In the genomic region with DNA sequence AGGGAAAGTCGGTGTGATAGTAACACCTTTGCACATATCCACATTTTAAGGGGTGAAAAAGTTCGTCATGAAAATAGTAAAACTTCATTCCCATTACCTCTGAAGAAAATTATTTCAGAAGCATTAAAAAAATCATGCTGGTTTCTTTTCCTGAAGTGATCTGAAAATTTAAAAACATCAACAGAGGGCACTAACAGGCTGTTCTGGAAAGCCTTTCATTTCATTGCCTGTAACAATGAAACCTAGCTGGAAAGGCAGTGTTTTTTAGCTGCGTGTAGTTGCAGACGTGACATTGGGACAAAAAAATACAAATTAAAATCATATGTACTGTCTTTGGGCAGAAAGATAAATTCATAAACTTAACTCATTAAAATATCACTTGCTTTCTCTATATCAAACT, we compare ENCODE assay signal across 21 cellular contexts.
A peak's percentile ranks its signal among the peaks of the same experiment; 100 is the strongest.
DNase-seq lines count a peak whose midpoint lies in the region; ATAC-seq, FAIRE-seq and TF ChIP-seq lines count a peak whose summit lies in the region.
"Had no signal": no experiment of that assay in that cellular context is flagged by ENCODE, and none has a peak within 500 bp of the region (broad histone marks: within the 10 kb centered on the region; RNA-seq: fewer than 3 reads in every experiment).

No MANE protein-coding gene starts in this region.

- TF ChIP-seq CTCF in D721Med (IDR thresholded peaks at IDR 0.05; ENCODE audit: insufficient read depth, missing control alignments) (peak; percentile 9), K562 (IDR thresholded peaks at IDR 0.05 in 2 of 3, conservative IDR thresholded peaks at IDR 0.05 in 1 of 3; ENCODE audit: insufficient read depth in 2 of 3, low read depth in 1 of 3, low read length in 3 of 3) (peak in 1 of 3 experiments; percentile 26; a peak in 2 of 6 replicates)

- no peaks in the 10 kb centered on the region for H4K20me1 ChIP-seq in K562 (replicated peaks; ENCODE audit: control insufficient read depth, insufficient read depth, low read length)
- H4K20me1 ChIP-seq: BLaER1 treated with 17β-estradiol and CSF1 and Interleukin-3, amounts not matched to agents 10 nM and 100 nM had no signal

- DNase-seq in D721Med (ENCODE audit: insufficient read length, low spot score): no peak
- DNase-seq in K562 (ENCODE audit: extremely low read depth in 1 of 4, low spot score in 3 of 4): peak in 1 of 4 experiments; percentile 11
- no peak for DNase-seq in NCI-H1694 treated with DMSO at 0.1 percent for 48 hours (lab: John Stamatoyannopoulos, UW)
- no peak for DNase-seq in T1000 (lab: John Stamatoyannopoulos, UW)
- DNase-seq: activated CD4-positive, alpha-beta T cell treated with anti-CD3 and anti-CD28 coated beads, Interleukin-2, amount 10 ng/mL, durations not matched to agents 7 days and 5 days; activated CD8-positive, alpha-beta memory T cell treated with anti-CD3 and anti-CD28 coated beads, Interleukin-2, amount 50 U/mL, for 4 hours; amygdala; caudate nucleus; DMS 273 treated with DMSO at 0.1 percent for 48 hours; effector memory CD4-positive, alpha-beta T cell; hippocampal formation; IMR-90; kidney; mesendoderm; NCI-H2029 treated with DMSO at 0.1 percent for 48 hours; NCI-H526 treated with DMSO at 0.1 percent for 48 hours; psoas muscle had no signal

- in situ Hi-C loops in K562 (cut with MboI): no loop called here

- H3K79me2 ChIP-seq in K562 (ENCODE audit: control insufficient read depth, insufficient read depth, low read length): peaks cover 57% of the 10 kb centered on the region

- H3K36me3 ChIP-seq in K562 (ENCODE audit: control insufficient read depth, insufficient read depth, low read length) (no peaks in the 10 kb centered on the region), mesodermal cell (ENCODE audit: control insufficient read depth, insufficient read depth, low read length) (no peaks in the 10 kb centered on the region)
- H3K36me3 ChIP-seq: BLaER1 treated with 17β-estradiol and CSF1 and Interleukin-3, amounts not matched to agents 10 nM and 100 nM had no signal

- peak overlapping the region in 1 of 2 experiments; percentile 57; a peak in 2 of 4 replicates for H3K9ac ChIP-seq in K562 (ENCODE audit: insufficient read depth in 1 of 2, low read depth in 2 of 2, low read length in 2 of 2)
- H3K9ac ChIP-seq: BLaER1 treated with 17β-estradiol and CSF1 and Interleukin-3, amounts not matched to agents 10 nM and 100 nM had no signal

- CTCF ChIA-PET in K562 (lab: Yijun Ruan, JAX; ENCODE audit: low intra/inter-chr PET ratio): no interaction called here

- H3K4me2 ChIP-seq in K562 (ENCODE audit: insufficient read depth, low read length): peak overlapping the region; percentile 36; the same call in 1 of the 2 replicates
- H3K4me2 ChIP-seq: BLaER1 treated with 17β-estradiol and CSF1 and Interleukin-3, amounts not matched to agents 10 nM and 100 nM had no signal

- H3K4me1 ChIP-seq in K562 (replicated peaks in 1 of 2; ENCODE audit: control insufficient read depth in 2 of 2, insufficient read depth in 2 of 2, low read length in 2 of 2): no peaks in the 10 kb centered on the region
- H3K4me1 ChIP-seq in mesodermal cell (ENCODE audit: control insufficient read depth, insufficient read depth, low read length, poor library complexity, severe bottlenecking): no peaks in the 10 kb centered on the region
- H3K4me1 ChIP-seq: psoas muscle had no signal

- no peaks in the 10 kb centered on the region for H3K9me3 ChIP-seq in K562 (replicated peaks; ENCODE audit: control insufficient read depth, insufficient read depth, low read depth, low read length)
- H3K9me3 ChIP-seq in mesodermal cell (ENCODE audit: control insufficient read depth, low read length): no peaks in the 10 kb centered on the region
- H3K9me3 ChIP-seq: psoas muscle had no signal

- H3K4me3 ChIP-seq in K562 (peak overlapping the region; percentile 50), mesodermal cell (ENCODE audit: extremely low read depth, insufficient read depth, low read length, poor library complexity, severe bottlenecking) (peak overlapping the region; percentile 23)
- H3K4me3 ChIP-seq: BLaER1 treated with 17β-estradiol and CSF1 and Interleukin-3, amounts not matched to agents 10 nM and 100 nM; psoas muscle had no signal

- 0% methylated on average over 4 of the region's 4 CpGs for WGBS in K562 (ENCODE audit: insufficient coverage, low coverage, missing lambda C conversion rate)
- whole genome bisulfite sequencing in mesodermal cell (ENCODE audit: insufficient coverage in 2 of 2), 2 experiments: 31% methylated on average over 2 of the region's 4 CpGs; no CpG with 5 or more reads in 1 of the 2 experiments

- H3K27ac ChIP-seq in K562 (ENCODE audit: extremely low read depth, low read depth, low read length) (peak overlapping the region; percentile 10; the same call in 1 of the 3 replicates), mesodermal cell (ENCODE audit: low read depth, low read length, severe bottlenecking) (no peak overlapping the region)
- H3K27ac ChIP-seq: BLaER1 treated with 17β-estradiol and CSF1 and Interleukin-3, amounts not matched to agents 10 nM and 100 nM; psoas muscle had no signal

- no peak for TF ChIP-seq EP300 in Ishikawa (IDR thresholded peaks at IDR 0.05; ENCODE audit: borderline replicate concordance)
- TF ChIP-seq EP300 in K562 (IDR thresholded peaks at IDR 0.05; ENCODE audit: low read length): no peak

- TF ChIP-seq POLR2A in K562 (conservative IDR thresholded peaks at IDR 0.05): no peak

- POLR2A ChIA-PET in K562 (lab: Yijun Ruan, JAX): no interaction called here

- H3K27me3 ChIP-seq in K562 (ENCODE audit: control insufficient read depth in 2 of 2, insufficient read depth in 2 of 2, low read length in 2 of 2): no peaks in the 10 kb centered on the region
- H3K27me3 ChIP-seq: BLaER1 treated with 17β-estradiol and CSF1 and Interleukin-3, amounts not matched to agents 10 nM and 100 nM had no signal

- no peak overlapping the region for H2AFZ ChIP-seq in K562 (ENCODE audit: low read depth, low read length)

- BruUV-seq in K562 (replicated peaks; lab: Mats Ljungman, UMichigan): no TSS peak

- TF ChIP-seq RAD21 in Ishikawa (IDR thresholded peaks at IDR 0.05; ENCODE audit: low read depth) (peak; percentile 38), K562 (CRISPR knock-in tag; conservative IDR thresholded peaks at IDR 0.05 in 1 of 2, IDR thresholded peaks at IDR 0.05 in 1 of 2) (no peak)

- no peak for FAIRE-seq in D721Med (lab: Jason Lieb, UNC)
- FAIRE-seq in K562 (lab: Jason Lieb, UNC): no peak
- FAIRE-seq: kidney had no signal

- ATAC-seq in K562: peak; percentile 30; the same call in 1 of the 3 replicates
- no peak for ATAC-seq in activated CD4-positive, CD25-positive, alpha-beta regulatory T cell treated with anti-CD3 and anti-CD28 coated beads, Interleukin-2, amount 50 U/mL, for 24 hours
- ATAC-seq: psoas muscle had no signal

- H3K9me1 ChIP-seq in K562 (ENCODE audit: control insufficient read depth, insufficient read depth, low read length): no peaks in the 10 kb centered on the region

- intact Hi-C loops in K562 (cut with micrococcal nuclease): no loop called here

TF ChIP-seq in Ishikawa, 13 proteins besides CTCF, POLR2A, EP300 and RAD21:
- TF ChIP-seq ZBTB7A (IDR thresholded peaks at IDR 0.05; ENCODE audit: low read depth) (no peak), NFIC (IDR thresholded peaks at IDR 0.05) (no peak), FOXM1 (IDR thresholded peaks at IDR 0.05; ENCODE audit: borderline replicate concordance, low read depth) (no peak)
- TF ChIP-seq, protein P1, sequence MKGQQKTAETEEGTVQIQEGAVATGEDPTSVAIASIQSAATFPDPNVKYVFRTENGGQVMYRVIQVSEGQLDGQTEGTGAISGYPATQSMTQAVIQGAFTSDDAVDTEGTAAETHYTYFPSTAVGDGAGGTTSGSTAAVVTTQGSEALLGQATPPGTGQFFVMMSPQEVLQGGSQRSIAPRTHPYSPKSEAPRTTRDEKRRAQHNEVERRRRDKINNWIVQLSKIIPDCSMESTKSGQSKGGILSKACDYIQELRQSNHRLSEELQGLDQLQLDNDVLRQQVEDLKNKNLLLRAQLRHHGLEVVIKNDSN (IDR thresholded peaks at IDR 0.05): no peak

TF ChIP-seq in K562, 482 proteins besides CTCF, POLR2A, EP300 and RAD21 (continues in another document):
- TF ChIP-seq, protein P2, sequence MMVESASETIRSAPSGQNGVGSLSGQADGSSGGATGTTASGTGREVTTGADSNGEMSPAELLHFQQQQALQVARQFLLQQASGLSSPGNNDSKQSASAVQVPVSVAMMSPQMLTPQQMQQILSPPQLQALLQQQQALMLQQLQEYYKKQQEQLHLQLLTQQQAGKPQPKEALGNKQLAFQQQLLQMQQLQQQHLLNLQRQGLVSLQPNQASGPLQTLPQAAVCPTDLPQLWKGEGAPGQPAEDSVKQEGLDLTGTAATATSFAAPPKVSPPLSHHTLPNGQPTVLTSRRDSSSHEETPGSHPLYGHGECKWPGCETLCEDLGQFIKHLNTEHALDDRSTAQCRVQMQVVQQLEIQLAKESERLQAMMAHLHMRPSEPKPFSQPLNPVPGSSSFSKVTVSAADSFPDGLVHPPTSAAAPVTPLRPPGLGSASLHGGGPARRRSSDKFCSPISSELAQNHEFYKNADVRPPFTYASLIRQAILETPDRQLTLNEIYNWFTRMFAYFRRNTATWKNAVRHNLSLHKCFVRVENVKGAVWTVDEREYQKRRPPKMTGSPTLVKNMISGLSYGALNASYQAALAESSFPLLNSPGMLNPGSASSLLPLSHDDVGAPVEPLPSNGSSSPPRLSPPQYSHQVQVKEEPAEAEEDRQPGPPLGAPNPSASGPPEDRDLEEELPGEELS (CRISPR knock-in tag; IDR thresholded peaks at IDR 0.05; ENCODE audit: borderline replicate concordance): no peak
